Comparison of ENCODE assay signal across 8 cellular contexts in the genomic region with DNA sequence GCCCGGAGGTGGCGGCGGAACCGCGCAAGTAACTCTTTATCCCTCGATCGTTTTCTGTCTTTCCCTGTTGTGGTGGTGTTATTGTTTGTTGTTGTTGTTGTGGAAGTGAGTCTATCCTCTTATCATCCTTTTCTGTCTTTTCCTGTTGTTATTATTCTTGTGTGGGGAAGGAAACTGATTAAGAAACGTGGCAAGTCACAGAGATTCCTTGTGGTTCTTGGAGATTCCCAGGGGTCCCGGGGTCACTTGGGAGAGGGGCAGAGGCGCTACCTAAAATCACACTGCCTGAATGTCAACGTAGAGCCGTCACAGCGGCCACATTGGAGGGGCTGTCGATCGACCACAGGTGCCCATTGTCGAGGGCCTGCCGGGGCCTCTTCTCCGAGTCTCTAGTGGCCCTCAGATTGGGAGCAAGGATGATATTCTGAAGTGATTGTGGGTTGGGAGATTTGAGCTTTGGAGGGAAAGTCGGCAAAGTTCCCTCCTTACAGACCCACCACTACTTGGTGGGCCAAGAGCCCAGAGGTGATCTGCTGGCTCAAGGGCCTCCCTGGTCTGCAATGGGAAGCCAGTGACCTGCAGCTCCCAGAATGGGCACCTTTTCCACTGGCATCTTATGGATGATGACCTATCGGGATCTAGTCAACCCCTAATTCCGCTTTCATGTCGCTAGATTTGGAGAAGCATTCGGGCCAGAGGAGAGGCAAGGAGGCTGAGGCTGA. TPM values are rescaled to one million over a fixed set of nuclear protein-coding genes. Genes with fewer than 3 reads are reported as not detected.
A peak's percentile ranks its signal among the peaks of the same experiment; 100 is the strongest.
DNase-seq lines count a peak whose midpoint lies in the region; ATAC-seq and TF ChIP-seq lines count a peak whose summit lies in the region.

No MANE protein-coding gene starts in this region.

- peaks cover 14 to 17% of the 10 kb centered on the region in 2 donors for H3K36me3 Mint-ChIP-seq in naive B cell

- DNase-seq in BE2C (no peak), dorsolateral prefrontal cortex (no peak), naive B cell (no peak), HuH-7.5 (ENCODE audit: low spot score) (no peak), NCI-H2196 treated with DMSO at 0.1 percent for 48 hours (lab: John Stamatoyannopoulos, UW; ENCODE audit: unreplicated experiment) (no peak)

- peak overlapping the region; percentile 86 to 99 (median 97) for H3K4me3 Mint-ChIP-seq in naive B cell

- H4K20me1 ChIP-seq in Loucy (ENCODE audit: insufficient read depth, low read length, poor library complexity, severe bottlenecking), result no peaks in the 10 kb centered on the region

- no peaks in the 10 kb centered on the region for H3K27me3 Mint-ChIP-seq in naive B cell

- H3K4me2 ChIP-seq in Loucy (ENCODE audit: low read depth, low read length, poor library complexity, severe bottlenecking), result peak overlapping the region; percentile 96

- intact Hi-C loops in dorsolateral prefrontal cortex (cut with DNase I), result loop anchor here in 1 of 2 donors (5.0 kb wide), 1 partner anchor 1134 kb away; a partner anchor contains a TSS

- H3K27me3 ChIP-seq in BE2C, result no peaks in the 10 kb centered on the region
- H3K27me3 ChIP-seq in Loucy (ENCODE audit: insufficient read depth, low read length, poor library complexity, severe bottlenecking), result no peaks in the 10 kb centered on the region
- peaks cover 0 to 4% (median 0%) of the 10 kb centered on the region in 45 donors for H3K27me3 ChIP-seq in dorsolateral prefrontal cortex

- ATAC-seq in naive B cell (ENCODE audit: low read depth in 2 of 2), result no peak
- ATAC-seq in HG03139 (IDR thresholded peaks at IDR 0.05; ENCODE audit: unreplicated experiment), result no peak
- no peak for ATAC-seq in HG03378 (IDR thresholded peaks at IDR 0.05; ENCODE audit: unreplicated experiment)

- H3K9me2 ChIP-seq in Loucy (replicated peaks; ENCODE audit: low read depth, low read length), result no peaks in the 10 kb centered on the region

- peak overlapping the region; percentile 97 for H2AFZ ChIP-seq in Loucy (ENCODE audit: low read length)

- no peaks in the 10 kb centered on the region for H3K36me3 ChIP-seq in BE2C
- no peaks in the 10 kb centered on the region for H3K36me3 ChIP-seq in Loucy (ENCODE audit: insufficient read depth, low read length)

- H3K79me2 ChIP-seq in Loucy (ENCODE audit: insufficient read depth, low read length), result peaks cover 28% of the 10 kb centered on the region

- H3K4me3 ChIP-seq in BE2C (ENCODE audit: low read depth, low read length) (peak overlapping the region; percentile 84), Loucy (ENCODE audit: low read length, poor library complexity, severe bottlenecking) (peak overlapping the region; percentile 98), dorsolateral prefrontal cortex (peak overlapping the region; percentile 43 to 89 (median 75))

- 0 out of 2 replicates have a peak, but pooled peaks cover 2% of the 10 kb centered on the region for H3K4me1 ChIP-seq in BE2C
- peaks cover 45% of the 10 kb centered on the region for H3K4me1 ChIP-seq in Loucy (ENCODE audit: insufficient read depth, low read length, poor library complexity, severe bottlenecking)

- no peaks in the 10 kb centered on the region for H3F3A ChIP-seq in Loucy (ENCODE audit: low read depth)

- peak overlapping the region in 58 of 59 donors; percentile 4 to 95 (median 82) for H3K27ac ChIP-seq in dorsolateral prefrontal cortex

- no peaks in the 10 kb centered on the region for H3K9me3 Mint-ChIP-seq in naive B cell

- H3K4me1 Mint-ChIP-seq in naive B cell, result peaks cover 56 to 75% (median 73%) of the 10 kb centered on the region in 3 donors

- H3K27ac Mint-ChIP-seq in naive B cell, result peak overlapping the region in 5 of 6 donors; percentile 98 to 100 (median 98)

- H3K9ac ChIP-seq in Loucy (ENCODE audit: low read depth, low read length, poor library complexity, severe bottlenecking), result peak overlapping the region; percentile 95

- TF ChIP-seq CTCF in BE2C (IDR thresholded peaks at IDR 0.05; ENCODE audit: low read depth, low read length), result no peak
- TF ChIP-seq CTCF in Loucy (conservative IDR thresholded peaks at IDR 0.05; ENCODE audit: low read length), result no peak
- no peak for TF ChIP-seq CTCF in dorsolateral prefrontal cortex (IDR thresholded peaks at IDR 0.05 in 54 of 56, conservative IDR thresholded peaks at IDR 0.05 in 2 of 56; ENCODE audit: low read depth in 1 of 56, partially characterized antibody in 56 of 56)

- no peaks in the 10 kb centered on the region for H3K9me3 ChIP-seq in BE2C
- H3K9me3 ChIP-seq in Loucy (ENCODE audit: insufficient read depth, low read depth, low read length), result no peaks in the 10 kb centered on the region

RNA-seq across cellular contexts. Expression of a gene that starts 0.8 kb away (rescaled TPM):
- polyA plus RNA-seq in BE2C (2012; ENCODE audit: insufficient read depth, insufficient read length, low read depth), result 0.57 TPM
- 10 to 100 TPM in 111 of 120 experiments, 1 to 10 TPM in 9; 7.6 to 50.4 (median 14.8) TPM for total RNA-seq in dorsolateral prefrontal cortex
- 10 to 100 TPM in 5 of 6 donors, 1 to 10 TPM in 1; 5.9 to 45.2 (median 34.2) TPM for polyA plus RNA-seq in naive B cell (ENCODE audit: low read depth in 6 of 6)
